Comparison of ENCODE assay signal across 8 cellular contexts in the genomic region with DNA sequence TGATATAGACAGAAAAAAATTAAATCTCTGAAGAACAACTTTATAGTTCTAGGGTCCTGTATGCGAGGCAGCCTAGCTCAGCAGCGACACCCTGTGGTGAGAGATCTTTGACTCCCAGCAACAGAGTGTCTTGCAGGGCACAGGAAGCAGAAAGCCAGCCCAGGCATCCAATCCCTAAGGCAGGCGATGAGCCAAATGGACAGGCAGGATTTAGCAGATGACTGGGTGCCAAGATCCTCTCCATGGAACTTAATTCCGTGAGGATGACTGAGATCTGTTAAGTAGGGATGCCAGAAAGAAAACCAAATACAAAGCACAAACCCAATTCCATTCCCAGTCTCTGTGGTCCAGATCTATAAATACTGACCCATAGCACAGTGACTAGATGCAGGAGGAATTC. TPM values are rescaled to one million over a fixed set of nuclear protein-coding genes. Genes with fewer than 3 reads are reported as not detected.
DNase-seq lines count a peak whose midpoint lies in the region; ATAC-seq and TF ChIP-seq lines count a peak whose summit lies in the region.

No MANE protein-coding gene starts in this region.

- intact Hi-C loops in thyroid gland (cut with DNase I), result loop anchor here (10.0 kb wide), 3 partner anchors 183 to 423 kb away; no protein-coding TSS in a partner anchor

- no peaks in the 10 kb centered on the region for H3K9me2 ChIP-seq in Loucy (replicated peaks; ENCODE audit: low read depth, low read length)

- no peaks in the 10 kb centered on the region for H3K27me3 ChIP-seq in Loucy (ENCODE audit: insufficient read depth, low read length, poor library complexity, severe bottlenecking)
- H3K27me3 ChIP-seq in SJCRH30, result no peaks in the 10 kb centered on the region
- H3K27me3 ChIP-seq in thyroid gland, result no peaks in the 10 kb centered on the region

- H3F3A ChIP-seq in Loucy (ENCODE audit: low read depth), result no peaks in the 10 kb centered on the region

- ATAC-seq in HG03025 (IDR thresholded peaks at IDR 0.05; ENCODE audit: low FRiP score, unreplicated experiment), result no peak

- no peaks in the 10 kb centered on the region for H3K79me2 ChIP-seq in Loucy (ENCODE audit: insufficient read depth, low read length)

- TF ChIP-seq CTCF in Loucy (conservative IDR thresholded peaks at IDR 0.05; ENCODE audit: low read length), result peak; percentile 97
- TF ChIP-seq CTCF in osteocyte (IDR thresholded peaks at IDR 0.05), result peak; percentile 94
- TF ChIP-seq CTCF in thyroid gland (IDR thresholded peaks at IDR 0.05), result peak; percentile 67 to 93 (median 78)

- peaks cover 10% of the 10 kb centered on the region for H3K4me1 Mint-ChIP-seq in osteocyte (ENCODE audit: unreplicated experiment)

- 12 to 16% methylated on average over 4 of the region's 4 CpGs for WGBS in thyroid gland, 2 donors

- no peaks in the 10 kb centered on the region for H3K4me1 ChIP-seq in Loucy (ENCODE audit: insufficient read depth, low read length, poor library complexity, severe bottlenecking)
- no peaks in the 10 kb centered on the region for H3K4me1 ChIP-seq in SJCRH30
- no peaks in the 10 kb centered on the region for H3K4me1 ChIP-seq in thyroid gland

- no peak overlapping the region for H3K4me2 ChIP-seq in Loucy (ENCODE audit: low read depth, low read length, poor library complexity, severe bottlenecking)

- H3K9me3 Mint-ChIP-seq in osteocyte (ENCODE audit: unreplicated experiment), result no peaks in the 10 kb centered on the region

- no peak for TF ChIP-seq POLR2A in thyroid gland (IDR thresholded peaks at IDR 0.05)

- DNase-seq in ELF-1 (ENCODE audit: low read depth, low spot score) (peak; percentile 80), SJCRH30 (peak; percentile 77 to 90), foreskin melanocyte (peak; percentile 68), osteocyte (ENCODE audit: extremely low spot score, unreplicated experiment) (peak; percentile 92), thyroid gland (peak; percentile 76 to 78)
- peak; percentile 41 for DNase-seq in activated effector memory CD4-positive, alpha-beta T cell treated with Interleukin-2 at 50 U/mL for 16 hours

- H3K36me3 ChIP-seq in Loucy (ENCODE audit: insufficient read depth, low read length), result peaks cover 4% of the 10 kb centered on the region
- H3K36me3 ChIP-seq in SJCRH30, result peaks cover 4% of the 10 kb centered on the region; the same call in 1 of the 2 replicates
- no peaks in the 10 kb centered on the region for H3K36me3 ChIP-seq in thyroid gland

- H3K27ac ChIP-seq in SJCRH30 (no peak overlapping the region), thyroid gland (no peak overlapping the region)

- no peaks in the 10 kb centered on the region for H4K20me1 ChIP-seq in Loucy (ENCODE audit: insufficient read depth, low read length, poor library complexity, severe bottlenecking)

- no peak overlapping the region for H3K9ac ChIP-seq in Loucy (ENCODE audit: low read depth, low read length, poor library complexity, severe bottlenecking)

- peaks cover 3% of the 10 kb centered on the region for H3K36me3 Mint-ChIP-seq in osteocyte (ENCODE audit: unreplicated experiment)

- H3K4me3 ChIP-seq in Loucy (ENCODE audit: low read length, poor library complexity, severe bottlenecking) (no peak overlapping the region), SJCRH30 (no peak overlapping the region), thyroid gland (replicated peaks in 1 of 3) (no peak overlapping the region)

- H3K27ac Mint-ChIP-seq in osteocyte (ENCODE audit: unreplicated experiment), result no peak overlapping the region

- H3K27me3 Mint-ChIP-seq in osteocyte (ENCODE audit: unreplicated experiment), result no peaks in the 10 kb centered on the region

- H3K9me3 ChIP-seq in Loucy (ENCODE audit: insufficient read depth, low read depth, low read length), result no peaks in the 10 kb centered on the region
- H3K9me3 ChIP-seq in SJCRH30 (replicated peaks), result no peaks in the 10 kb centered on the region
- H3K9me3 ChIP-seq in thyroid gland, result no peaks in the 10 kb centered on the region

- H3K4me3 Mint-ChIP-seq in osteocyte (ENCODE audit: unreplicated experiment), result no peak overlapping the region

- H2AFZ ChIP-seq in Loucy (ENCODE audit: low read length), result no peak overlapping the region

RNA-seq across cellular contexts. Expression of a gene that starts 38.8 kb away (rescaled TPM):
- total RNA-seq in SJCRH30 (2014; rRNA removed; shearing (Covaris generic)), result 15.0 and 15.3 TPM in 2 replicates
- total RNA-seq in osteocyte (26.7 and 27.3 TPM in 2 replicates), thyroid gland (10 to 100 TPM; 34.2 to 70.7 (median 43.4) TPM)

Comparison
In these comparisons a context has a peak if more than half of its experiments do, and no peak if none do; other contexts are left out.
1. DNase-seq: peak in every context shown above with its lines; median percentile 92 in osteocyte; 84 in SJCRH30; 80 in ELF-1; 77 in thyroid gland; 68 in foreskin melanocyte; 41 in activated effector memory CD4-positive, alpha-beta T cell treated with Interleukin-2 at 50 U/mL for 16 hours.